Comparison of ENCODE assay signal across 22 cellular contexts in the genomic region with DNA sequence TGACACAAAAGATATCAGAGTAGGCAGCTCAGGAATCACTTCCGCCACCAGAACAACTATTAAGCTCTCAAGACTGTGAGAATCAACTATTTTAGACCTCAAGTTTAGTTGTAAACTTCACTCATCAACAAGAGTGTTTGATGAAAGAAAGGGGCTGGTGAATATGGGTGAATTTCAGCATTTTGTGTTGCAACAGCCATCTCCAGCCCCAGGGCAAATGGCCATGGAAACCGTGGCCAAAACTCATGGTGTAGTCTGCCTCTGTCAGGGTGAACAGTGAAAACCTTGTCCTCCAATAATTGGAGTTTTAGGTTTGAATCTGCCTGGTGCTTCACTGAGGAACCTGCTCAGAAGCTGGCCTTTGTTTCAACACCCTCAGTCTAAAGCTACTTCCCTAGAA.
A peak's percentile ranks its signal among the peaks of the same experiment; 100 is the strongest.
DNase-seq lines count a peak whose midpoint lies in the region; ATAC-seq and TF ChIP-seq lines count a peak whose summit lies in the region.
"Had no signal": no experiment of that assay in that cellular context is flagged by ENCODE, and none has a peak within 500 bp of the region (broad histone marks: within the 10 kb centered on the region; RNA-seq: fewer than 3 reads in every experiment).

No MANE protein-coding gene starts in this region.

- DNase-seq in MCF 10A (ENCODE audit: unreplicated experiment) (peak; percentile 68), breast epithelium (ENCODE audit: low spot score in 2 of 2) (no peak), SK-MEL-5 (ENCODE audit: low read depth, low spot score) (peak; percentile 94), foreskin melanocyte (peak; percentile 91), ACHN (no peak), mucosa of descending colon (no peak)
- DNase-seq: BE2C; DMS79; KBM-7; NCI-H1105; NCI-H2029 treated with DMSO at 0.1 percent for 48 hours; NCI-H345; NCI-H524; NCI-H774; NK-92 treated with Interleukin-12 subunit alpha and Interleukin-12 subunit beta, amount 100 ng/mL, for 24 hours; SW 1271 had no signal

- CTCF ChIA-PET in MCF 10A (lab: Yijun Ruan, JAX) = interaction anchor here (0.6 kb wide), 1 partner anchor 244 kb away, joined by 3 read pairs; no protein-coding TSS in a partner anchor

- ATAC-seq in GM21381 (IDR thresholded peaks at IDR 0.05; ENCODE audit: unreplicated experiment) (no peak), mucosa of descending colon (no peak)
- ATAC-seq: GM12878, GM23338, Panc1 had no signal

- BruUV-seq in MCF 10A (replicated peaks; lab: Mats Ljungman, UMichigan) = no TSS peak

- TF ChIP-seq POLR2A in breast epithelium (IDR thresholded peaks at IDR 0.05) = no peak

- no peak overlapping the region for H3K4me3 ChIP-seq in breast epithelium
- no peak overlapping the region for H3K4me3 ChIP-seq in mucosa of descending colon
- H3K4me3 ChIP-seq: GM12878, GM23338, HAP-1, SJSA1 had no signal

- intact Hi-C loops in MCF 10A (cut with micrococcal nuclease) = no loop called here
- intact Hi-C loops in breast epithelium (cut with DNase I; ENCODE audit: low total_unique reads) = no loop called here
- intact Hi-C loops in mucosa of descending colon (cut with DNase I, micrococcal nuclease) = no loop called here

- no peaks in the 10 kb centered on the region for H3K27me3 Mint-ChIP-seq in MCF 10A (ENCODE audit: insufficient read depth, unreplicated experiment)

- H3K27ac Mint-ChIP-seq in MCF 10A (ENCODE audit: low read depth, unreplicated experiment) = no peak overlapping the region
- H3K27ac Mint-ChIP-seq: GM23338 had no signal

- H3K4me1 ChIP-seq in breast epithelium = no peaks in the 10 kb centered on the region
- H3K4me1 ChIP-seq in mucosa of descending colon (ENCODE audit: low read depth) = no peaks in the 10 kb centered on the region
- H3K4me1 ChIP-seq: BE2C, HAP-1, SJSA1 had no signal

- TF ChIP-seq CTCF in MCF 10A (IDR thresholded peaks at IDR 0.05; ENCODE audit: unreplicated experiment) (no peak), breast epithelium (IDR thresholded peaks at IDR 0.05) (no peak), mucosa of descending colon (IDR thresholded peaks at IDR 0.05) (no peak)

- POLR2A ChIA-PET in MCF 10A (lab: Yijun Ruan, JAX) = interaction anchor here (0.6 kb wide), 1 partner anchor 174 kb away, joined by 3 read pairs; no protein-coding TSS in a partner anchor

- peaks cover 21% of the 10 kb centered on the region for H3K9me3 Mint-ChIP-seq in MCF 10A (ENCODE audit: unreplicated experiment)

- H3K4me1 Mint-ChIP-seq in MCF 10A (ENCODE audit: insufficient read depth, unreplicated experiment) = peaks cover 6% of the 10 kb centered on the region
- H3K4me1 Mint-ChIP-seq: GM23338 had no signal

- H3K27ac ChIP-seq in breast epithelium = no peak overlapping the region
- H3K27ac ChIP-seq: SJSA1 had no signal

- no peaks in the 10 kb centered on the region for H3K36me3 ChIP-seq in breast epithelium
- no peaks in the 10 kb centered on the region for H3K36me3 ChIP-seq in mucosa of descending colon (ENCODE audit: low read depth)
- H3K36me3 ChIP-seq: BE2C, HAP-1, SJSA1 had no signal

- in situ Hi-C loops in SK-MEL-5 (cut with HindIII; ENCODE audit: low pct_unique_long_range_greater_than_20kb, low sequenced_read_pairs) = no loop called here
- in situ Hi-C loops in ACHN (cut with HindIII; ENCODE audit: low pct_ligation_motif_present, low pct_unique_long_range_greater_than_20kb, low sequenced_read_pairs) = no loop called here

- no peak overlapping the region for H3K4me3 Mint-ChIP-seq in MCF 10A (ENCODE audit: unreplicated experiment)
- H3K4me3 Mint-ChIP-seq: GM23338 had no signal

- no peaks in the 10 kb centered on the region for H3K36me3 Mint-ChIP-seq in MCF 10A (ENCODE audit: insufficient read depth, unreplicated experiment)

- H3K9me3 ChIP-seq in breast epithelium (peaks cover 14 to 40% of the 10 kb centered on the region in 2 donors), mucosa of descending colon (peaks cover 3% of the 10 kb centered on the region)
- H3K9me3 ChIP-seq: BE2C, HAP-1, SJSA1 had no signal

- H3K27me3 ChIP-seq in breast epithelium = no peaks in the 10 kb centered on the region
- H3K27me3 ChIP-seq: BE2C, SJSA1 had no signal

Comparison
In these comparisons a context has a peak if more than half of its experiments do, and no peak if none do; other contexts are left out.
1. DNase-seq: peak in MCF 10A (single experiment), SK-MEL-5 (single experiment) and foreskin melanocyte (single experiment); none in breast epithelium (0 of 2), ACHN (single experiment) and mucosa of descending colon (0 of 3).